8 cellular contexts compared by ENCODE assay signal in genomic region chr17:81601525-81602120, GRCh38. TPM values are rescaled to one million over a fixed set of nuclear protein-coding genes. Genes with fewer than 3 reads are reported as not detected.
DNase-seq lines count a peak whose midpoint lies in the region; ATAC-seq and TF ChIP-seq lines count a peak whose summit lies in the region.

No MANE protein-coding gene starts in this region.

- TF ChIP-seq EP300 in ovary (IDR thresholded peaks at IDR 0.05), result no peak

- no peak overlapping the region for H3K4me3 ChIP-seq in ovary

- no peaks in the 10 kb centered on the region for H3K9me3 ChIP-seq in ovary

- DNase-seq in DMS53 (lab: John Stamatoyannopoulos, UW) (peak; percentile 86), HT-29 (ENCODE audit: low spot score) (peak; percentile 75), NOMO-1 treated with dmso at 0.1 percent for 144 hours (lab: John Stamatoyannopoulos, UW; ENCODE audit: unreplicated experiment) (peak; percentile 55), activated T-helper 1 cell treated with Interleukin-2 at 50 U/mL for 16 hours (ENCODE audit: low read depth) (peak; percentile 7), foreskin melanocyte (peak; percentile 64), ovary (peak in 2 of 5 donors; percentile 28 to 53)

- ATAC-seq in GM18519 (IDR thresholded peaks at IDR 0.05; ENCODE audit: low FRiP score, unreplicated experiment), result no peak
- no peak for ATAC-seq in HG03521 (IDR thresholded peaks at IDR 0.05; ENCODE audit: unreplicated experiment)

- TF ChIP-seq CTCF in ovary (IDR thresholded peaks at IDR 0.05), result peak; percentile 47 to 69 (median 67)

- H3K27ac ChIP-seq in ovary, result no peak overlapping the region

- TF ChIP-seq POLR2A in ovary (IDR thresholded peaks at IDR 0.05), result no peak

- H3K27me3 ChIP-seq in ovary, result no peaks in the 10 kb centered on the region

- WGBS in ovary, 3 donors, result 30 to 33% (median 31%) methylated on average over 9 of the region's 9 CpGs

- H3K36me3 ChIP-seq in ovary, result no peaks in the 10 kb centered on the region

- H3K4me1 ChIP-seq in ovary (ENCODE audit: insufficient read depth), result no peaks in the 10 kb centered on the region

- intact Hi-C loops in ovary (cut with DNase I), result loop anchor here (5.0 to 10.0 kb wide), 2 partner anchors 347 to 349 kb away; no protein-coding TSS in a partner anchor

RNA-seq across cellular contexts. Expression of gene NPLOC4, which starts 35.3 kb away (rescaled TPM):
- 81.9 and 94.2 TPM in 2 replicates for total RNA-seq in HT-29 (2014; rRNA removed; shearing (Covaris generic))
- 10 to 100 TPM; 24.4 to 76.0 (median 56.3) TPM for total RNA-seq in ovary
- polyA plus RNA-seq in ovary, result 10 to 100 TPM; 25.4 to 84.8 TPM

RNA-seq across cellular contexts. Expression of gene TSPAN10, which starts 35.4 kb away (rescaled TPM):
- 0.10 and 0.29 TPM in 2 replicates for total RNA-seq in HT-29 (2014; rRNA removed; shearing (Covaris generic))
- total RNA-seq in ovary, result 1 to 10 TPM in 4 of 7 donors, under 1 TPM in 3; 0.73 to 3.3 (median 1.2) TPM
- polyA plus RNA-seq in ovary, result 1 to 10 TPM in 1 of 2 donors, under 1 TPM in 1; 0.68 to 1.5 TPM

RNA-seq across cellular contexts. Expression of gene FAAP100, which starts 49.5 kb away (rescaled TPM):
- 67.5 and 70.9 TPM in 2 replicates for total RNA-seq in HT-29 (2014; rRNA removed; shearing (Covaris generic))
- 10 to 100 TPM; 14.9 to 29.1 (median 25.1) TPM for total RNA-seq in ovary
- 10 to 100 TPM in 1 of 2 donors, under 1 TPM in 1; 0.77 to 19.7 TPM for polyA plus RNA-seq in ovary

RNA-seq across cellular contexts. Expression of gene PDE6G, which starts 54.7 kb away (rescaled TPM):
- 0.68 TPM in 1 of 2 replicates, not detected in the other for total RNA-seq in HT-29 (2014; rRNA removed; shearing (Covaris generic))
- total RNA-seq in ovary, result under 1 TPM in 1 of 7 donors, not detected in 6; 0.22 TPM
- 1 to 10 TPM in 1 of 2 donors, under 1 TPM in 1; 0.39 to 1.3 TPM for polyA plus RNA-seq in ovary
